In the genomic region with DNA sequence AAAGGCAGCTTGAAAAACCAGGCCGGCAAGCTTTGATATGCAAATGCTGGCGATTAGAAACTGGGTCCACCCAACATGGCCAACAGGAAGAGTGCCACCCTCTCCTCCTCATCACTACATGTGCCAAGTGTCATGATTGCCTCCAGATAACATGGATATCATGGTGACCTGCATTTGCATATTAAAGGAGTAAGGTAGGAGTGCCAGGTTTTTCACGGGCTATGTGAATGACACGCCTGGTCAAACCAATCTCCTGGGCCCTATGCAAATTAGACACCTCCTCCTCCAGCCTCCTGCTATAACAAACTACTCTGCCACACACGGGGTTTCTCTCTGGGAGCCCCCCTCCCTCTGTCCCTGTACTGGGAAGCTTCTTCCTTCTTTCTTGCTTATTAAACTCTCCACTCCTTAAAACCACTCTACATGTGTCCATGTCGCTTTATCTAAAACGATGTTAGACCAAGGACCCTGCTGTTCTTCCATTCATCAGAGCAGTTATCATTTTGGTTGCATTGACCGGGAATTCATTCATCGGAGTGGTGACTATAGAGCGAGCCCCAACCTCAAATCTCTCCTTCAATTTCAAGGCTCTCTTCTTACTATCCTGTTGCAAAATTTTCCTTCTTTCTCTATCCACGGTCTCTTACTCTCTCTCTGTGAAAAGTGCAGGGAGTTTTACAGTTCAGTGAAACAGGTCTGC, we compare ENCODE assay signal across 1 cellular context.
TF ChIP-seq lines count a peak whose summit lies in the region.

No MANE protein-coding gene starts in this region.

TF ChIP-seq in HepG2, 621 proteins besides CTCF, POLR2A, EP300 and RAD21:
- no peak for TF ChIP-seq ZNF101 (CRISPR knock-in tag; IDR thresholded peaks at IDR 0.05; ENCODE audit: borderline replicate concordance, low read depth)
- no peak for TF ChIP-seq ZNF780A (CRISPR knock-in tag; IDR thresholded peaks at IDR 0.05)
- no peak for TF ChIP-seq TCF12 (IDR thresholded peaks at IDR 0.05)
- TF ChIP-seq TCF12 (CRISPR knock-in tag; IDR thresholded peaks at IDR 0.05): no peak
